16 cellular contexts compared by ENCODE assay signal in the genomic region with DNA sequence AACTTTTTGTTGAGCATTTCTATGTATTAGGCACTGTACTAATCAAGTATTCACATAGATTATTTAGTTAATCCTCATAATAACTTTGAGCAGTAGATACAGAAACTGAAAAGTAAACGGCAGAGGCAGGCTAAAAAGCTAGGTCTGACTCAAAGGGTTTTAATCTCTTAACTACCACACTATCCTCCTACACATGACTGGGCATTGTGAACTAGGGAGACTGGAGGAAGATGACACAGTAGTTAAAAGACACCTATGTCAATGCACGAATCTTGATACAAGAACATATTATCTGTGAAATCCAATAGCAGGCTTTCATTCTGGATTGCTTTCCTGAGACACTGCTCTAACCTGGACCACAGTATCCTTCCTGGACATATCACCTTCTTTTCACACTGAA. TPM values are rescaled to one million over a fixed set of nuclear protein-coding genes. Genes with fewer than 3 reads are reported as not detected.
DNase-seq lines count a peak whose midpoint lies in the region; ATAC-seq and TF ChIP-seq lines count a peak whose summit lies in the region.
"Had no signal": no experiment of that assay in that cellular context is flagged by ENCODE, and none has a peak within 500 bp of the region (broad histone marks: within the 10 kb centered on the region; RNA-seq: fewer than 3 reads in every experiment).

No MANE protein-coding gene starts in this region.

- no peak overlapping the region for H3K27ac ChIP-seq in osteoblast (ENCODE audit: low read depth, low read length)
- H3K27ac ChIP-seq: pancreas, tibial artery had no signal

- H3K4me3 ChIP-seq in osteoblast (ENCODE audit: insufficient read depth, low read length): no peak overlapping the region
- H3K4me3 ChIP-seq: pancreas, tibial artery had no signal

- H2AFZ ChIP-seq in osteoblast (ENCODE audit: low read length): no peak overlapping the region

- H3K4me2 ChIP-seq in osteoblast (ENCODE audit: insufficient read depth, low read length): peak overlapping the region; percentile 28

- no peak overlapping the region for H3K27ac Mint-ChIP-seq in T-helper 2 cell treated with Interferon-gamma antibody and Interleukin-4, amounts not matched to agents 5 μg/mL and 100 μg/mL, for 36 hours
- H3K27ac Mint-ChIP-seq: activated T-helper 2 cell treated with anti-CD3 and anti-CD28 coated beads, Interferon-gamma antibody, Interleukin-2, Interleukin-4, amounts not matched to agents 10 μg/mL and 5 μg/mL and 100 μg/mL, durations not matched to agents 14 hours and 24 hours and 36 hours; CD4-positive, alpha-beta T cell; dendritic cell treated with granulocyte-macrophage colony-stimulating factor and Interleukin-4, amounts not matched to agents 40 ng/mL and 50 ng/mL, for 4 days had no signal

- H3K9me3 ChIP-seq in osteoblast (ENCODE audit: low read depth, low read length): no peaks in the 10 kb centered on the region
- H3K9me3 ChIP-seq: pancreas, tibial artery had no signal

- peaks cover 17% of the 10 kb centered on the region for H3K79me2 ChIP-seq in osteoblast (ENCODE audit: insufficient read depth, low read length)

- H3K27me3 Mint-ChIP-seq in T-helper 2 cell treated with Interferon-gamma antibody and Interleukin-4, amounts not matched to agents 5 μg/mL and 100 μg/mL, for 36 hours (ENCODE audit: low read depth): no peaks in the 10 kb centered on the region
- H3K27me3 Mint-ChIP-seq: CD4-positive, alpha-beta T cell; dendritic cell treated with granulocyte-macrophage colony-stimulating factor and Interleukin-4, amounts not matched to agents 40 ng/mL and 50 ng/mL, for 4 days; memory B cell had no signal

- H3K4me1 ChIP-seq in osteoblast (ENCODE audit: insufficient read depth, low read length): peaks cover 8% of the 10 kb centered on the region
- H3K4me1 ChIP-seq: pancreas, tibial artery had no signal

- no peaks in the 10 kb centered on the region for H3K27me3 ChIP-seq in osteoblast (ENCODE audit: insufficient read depth, low read length)
- H3K27me3 ChIP-seq: pancreas, tibial artery had no signal

- no peak for TF ChIP-seq CTCF in osteoblast (IDR thresholded peaks at IDR 0.05; ENCODE audit: extremely low read depth, low read depth, low read length)

- H3K36me3 ChIP-seq in osteoblast (ENCODE audit: insufficient read depth, low read length): peaks cover 16% of the 10 kb centered on the region

- H3K4me1 Mint-ChIP-seq in T-helper 2 cell treated with Interferon-gamma antibody and Interleukin-4, amounts not matched to agents 5 μg/mL and 100 μg/mL, for 36 hours (ENCODE audit: low read depth): peaks cover 10% of the 10 kb centered on the region

- DNase-seq in activated CD4-positive, CD25-positive, alpha-beta regulatory T cell (lab: John Stamatoyannopoulos, UW): no peak
- peak; percentile 9 for DNase-seq in T-helper 2 cell treated with Interferon-gamma antibody and Interleukin-4, amounts not matched to agents 5 μg/mL and 100 μg/mL, for 36 hours (ENCODE audit: low spot score)
- DNase-seq in osteoblast (ENCODE audit: insufficient read length, low spot score, missing footprints) (peak; percentile 52), NCI-H1105 treated with DMSO at 0.1 percent for 48 hours (lab: John Stamatoyannopoulos, UW) (no peak), pons (ENCODE audit: low spot score) (no peak)
- DNase-seq: 8988T; activated CD4-positive, CD25-positive, alpha-beta regulatory T cell treated with anti-CD3 and anti-CD28 coated beads, Interleukin-2, amount 50 U/mL, for 72 hours; CD4-positive, alpha-beta T cell; pancreas; tibial artery had no signal

- peaks cover 19% of the 10 kb centered on the region for H3K36me3 Mint-ChIP-seq in T-helper 2 cell treated with Interferon-gamma antibody and Interleukin-4, amounts not matched to agents 5 μg/mL and 100 μg/mL, for 36 hours (ENCODE audit: low read depth)

- no peak overlapping the region for H3K4me3 Mint-ChIP-seq in T-helper 2 cell treated with Interferon-gamma antibody and Interleukin-4, amounts not matched to agents 5 μg/mL and 100 μg/mL, for 36 hours
- H3K4me3 Mint-ChIP-seq: CD4-positive, alpha-beta T cell; dendritic cell treated with granulocyte-macrophage colony-stimulating factor and Interleukin-4, amounts not matched to agents 40 ng/mL and 50 ng/mL, for 4 days; memory B cell had no signal

- no peaks in the 10 kb centered on the region for H3K9me3 Mint-ChIP-seq in T-helper 2 cell treated with Interferon-gamma antibody and Interleukin-4, amounts not matched to agents 5 μg/mL and 100 μg/mL, for 36 hours
- H3K9me3 Mint-ChIP-seq: dendritic cell treated with granulocyte-macrophage colony-stimulating factor and Interleukin-4, amounts not matched to agents 40 ng/mL and 50 ng/mL, for 4 days had no signal

- ATAC-seq in activated CD4-positive, CD25-positive, alpha-beta regulatory T cell treated with anti-CD3 and anti-CD28 coated beads, Interleukin-2, amount 50 U/mL, for 24 hours: peak; percentile 63 to 82
- peak; percentile 63 for ATAC-seq in HG02870 (IDR thresholded peaks at IDR 0.05; ENCODE audit: unreplicated experiment)
- no peak for ATAC-seq in GM21825 (IDR thresholded peaks at IDR 0.05; ENCODE audit: unreplicated experiment)
- ATAC-seq: pancreas had no signal

- H4K20me1 ChIP-seq in osteoblast (ENCODE audit: insufficient read depth, low read length): peaks cover 6% of the 10 kb centered on the region

RNA-seq across cellular contexts. Expression of a gene that starts 36.3 kb away (rescaled TPM):
- total RNA-seq in osteoblast: 41.0 and 46.0 TPM in 2 replicates

Comparison
In these comparisons a context has a peak if more than half of its experiments do, and no peak if none do; other contexts are left out.
1. DNase-seq: peak in T-helper 2 cell treated with Interferon-gamma antibody and Interleukin-4, amounts not matched to agents 5 μg/mL and 100 μg/mL, for 36 hours (single experiment) and osteoblast (single experiment); none in activated CD4-positive, CD25-positive, alpha-beta regulatory T cell (0 of 4), NCI-H1105 treated with DMSO at 0.1 percent for 48 hours (single experiment) and pons (single experiment).